10 cellular contexts compared by ENCODE assay signal in genomic region chr17:9880582-9880999, GRCh38. TPM values are rescaled to one million over a fixed set of nuclear protein-coding genes. Genes with fewer than 3 reads are reported as not detected.
A peak's percentile ranks its signal among the peaks of the same experiment; 100 is the strongest.
DNase-seq lines count a peak whose midpoint lies in the region; ATAC-seq and TF ChIP-seq lines count a peak whose summit lies in the region.
"Had no signal": no experiment of that assay in that cellular context is flagged by ENCODE, and none has a peak within 500 bp of the region (broad histone marks: within the 10 kb centered on the region; RNA-seq: fewer than 3 reads in every experiment).

No MANE protein-coding gene starts in this region.

- ATAC-seq in HG02885 (IDR thresholded peaks at IDR 0.05; ENCODE audit: poor library complexity, unreplicated experiment) (peak; percentile 57), HG02798 (IDR thresholded peaks at IDR 0.05; ENCODE audit: poor library complexity, unreplicated experiment) (no peak)

- DNase-seq in Ammon's horn (ENCODE audit: low spot score) = peak; percentile 52
- peak; percentile 46 for DNase-seq in SK-MEL-5 (ENCODE audit: low read depth, low spot score)
- peak; percentile 39 for DNase-seq in kidney glomerular epithelial cell (lab: John Stamatoyannopoulos, UW)
- DNase-seq in NCI-H1417 treated with DMSO at 0.1 percent for 48 hours (lab: John Stamatoyannopoulos, UW) = no peak
- DNase-seq in coronary artery (ENCODE audit: low spot score) = no peak
- DNase-seq in NCI-H2196 treated with DMSO at 0.1 percent for 48 hours (lab: John Stamatoyannopoulos, UW; ENCODE audit: unreplicated experiment) = no peak
- DNase-seq: NCI-H1694 treated with DMSO at 0.1 percent for 48 hours; stimulated activated CD4-positive, alpha-beta T cell treated with anti-CD3 and anti-CD28 coated beads, Interleukin-1b, Interleukin-23, amount 100 ng/mL, for 48 hours had no signal

- H3K4me3 ChIP-seq in coronary artery = no peak overlapping the region

- TF ChIP-seq CTCF in coronary artery (IDR thresholded peaks at IDR 0.05) = no peak

- in situ Hi-C loops in SK-MEL-5 (cut with HindIII; ENCODE audit: low pct_unique_long_range_greater_than_20kb, low sequenced_read_pairs) = no loop called here

- no peak overlapping the region for H3K27ac ChIP-seq in coronary artery

RNA-seq across cellular contexts. Expression of gene RCVRN, which starts 24.5 kb away (rescaled TPM):
- total RNA-seq in SK-MEL-5 (2014; rRNA removed; shearing (Covaris generic)) = not detected in 2 replicates
- polyA plus RNA-seq in SK-MEL-5 (2015; cell fraction: cytosol; rRNA removed) = not detected in 2 replicates
- not detected in 2 replicates for polyA plus RNA-seq in SK-MEL-5 (2015; cell fraction: nucleus; rRNA removed)

RNA-seq across cellular contexts. Expression of gene GLP2R, which starts 54.9 kb away (rescaled TPM):
- not detected in 2 replicates for total RNA-seq in SK-MEL-5 (2014; rRNA removed; shearing (Covaris generic))
- polyA plus RNA-seq in SK-MEL-5 (2015; cell fraction: cytosol; rRNA removed) = not detected in 2 replicates
- polyA plus RNA-seq in SK-MEL-5 (2015; cell fraction: nucleus; rRNA removed) = not detected in 2 replicates

RNA-seq across cellular contexts. Expression of gene GSG1L2, which starts 58.7 kb away (rescaled TPM):
- not detected in 2 replicates for total RNA-seq in SK-MEL-5 (2014; rRNA removed; shearing (Covaris generic))
- not detected in 2 replicates for polyA plus RNA-seq in SK-MEL-5 (2015; cell fraction: cytosol; rRNA removed)
- not detected in 2 replicates for polyA plus RNA-seq in SK-MEL-5 (2015; cell fraction: nucleus; rRNA removed)

Comparison
In these comparisons a context has a peak if more than half of its experiments do, and no peak if none do; other contexts are left out.
1. DNase-seq: peak in Ammon's horn (single experiment), SK-MEL-5 (single experiment) and kidney glomerular epithelial cell (single experiment); none in NCI-H1417 treated with DMSO at 0.1 percent for 48 hours (single experiment), coronary artery (single experiment) and NCI-H2196 treated with DMSO at 0.1 percent for 48 hours (single experiment).